ENCODE assay signal across 15 cellular contexts in the genomic region with DNA sequence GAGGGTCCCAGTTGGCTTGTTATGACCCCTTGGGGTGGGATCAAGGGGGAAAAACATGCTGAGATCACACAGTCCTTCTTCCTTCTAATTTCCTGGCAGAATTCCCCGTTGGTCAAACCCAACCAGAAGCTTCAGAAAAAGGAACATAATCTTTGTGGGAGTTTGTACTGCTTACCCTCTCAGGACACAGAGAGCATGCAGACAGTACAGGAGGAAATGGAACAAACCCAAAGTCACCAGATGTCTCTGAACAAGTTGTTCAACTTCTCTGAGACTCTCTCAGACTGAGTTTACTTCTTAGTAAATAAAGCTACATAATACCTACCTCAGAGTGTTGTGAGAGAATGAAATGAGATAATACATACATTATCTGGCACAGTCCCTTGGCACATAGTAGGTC.
DNase-seq lines count a peak whose midpoint lies in the region; ATAC-seq and TF ChIP-seq lines count a peak whose summit lies in the region.
"Had no signal": no experiment of that assay in that cellular context is flagged by ENCODE, and none has a peak within 500 bp of the region (broad histone marks: within the 10 kb centered on the region; RNA-seq: fewer than 3 reads in every experiment).

No MANE protein-coding gene starts in this region.

- DNase-seq in Right ventricle myocardium inferior (ENCODE audit: missing footprints) (no peak), left cardiac atrium (no peak), RWPE2 (ENCODE audit: low spot score) (no peak), neural progenitor cell (ENCODE audit: low spot score) (no peak), NCI-H1105 (lab: John Stamatoyannopoulos, UW) (no peak), NAMALWA (ENCODE audit: low spot score) (no peak), HT-29 (ENCODE audit: low spot score) (no peak)
- DNase-seq: AML-193; Caco-2; CD4-positive, CD25-positive, alpha-beta regulatory T cell; GM23248; H9 had no signal

- H3K79me2 ChIP-seq in neural progenitor cell (ENCODE audit: low read depth): no peaks in the 10 kb centered on the region

- H3K27me3 ChIP-seq in RWPE2 (ENCODE audit: insufficient read depth, poor library complexity, severe bottlenecking): peaks cover 22% of the 10 kb centered on the region
- H3K27me3 ChIP-seq in neural progenitor cell: no peaks in the 10 kb centered on the region

- no peak overlapping the region for H3K27ac Mint-ChIP-seq in neural progenitor cell
- H3K27ac Mint-ChIP-seq: CD4-positive, CD25-positive, alpha-beta regulatory T cell; H9 had no signal

- H3K36me3 Mint-ChIP-seq in neural progenitor cell: no peaks in the 10 kb centered on the region
- H3K36me3 Mint-ChIP-seq: CD4-positive, CD25-positive, alpha-beta regulatory T cell had no signal

- ATAC-seq in Right ventricle myocardium inferior: peak; percentile 88
- no peak for ATAC-seq in left cardiac atrium
- ATAC-seq in RWPE2 (ENCODE audit: low read depth): peak; percentile 9; the same call in 1 of the 3 replicates
- ATAC-seq: A549 had no signal

- H3K27me3 Mint-ChIP-seq in neural progenitor cell (ENCODE audit: insufficient read depth, low read depth): no peaks in the 10 kb centered on the region

- no peaks in the 10 kb centered on the region for H3K4me1 ChIP-seq in RWPE2 (ENCODE audit: insufficient read depth, poor library complexity, severe bottlenecking)
- no peaks in the 10 kb centered on the region for H3K4me1 ChIP-seq in neural progenitor cell
- H3K4me1 ChIP-seq: A549, Caco-2 had no signal

- intact Hi-C loops in Right ventricle myocardium inferior (cut with DNase I) (loop anchor here (5.0 kb wide), 1 partner anchor 39 kb away; no protein-coding TSS in a partner anchor), left cardiac atrium (cut with DNase I) (no loop called here)

- no peak overlapping the region for H3K4me3 ChIP-seq in RWPE2 (ENCODE audit: severe bottlenecking)
- H3K4me3 ChIP-seq in neural progenitor cell: no peak overlapping the region
- H3K4me3 ChIP-seq: A549, GM23248 had no signal

- H3K27ac ChIP-seq in C4-2B (peak overlapping the region; percentile 87), RWPE2 (ENCODE audit: poor library complexity, severe bottlenecking) (no peak overlapping the region), neural progenitor cell (no peak overlapping the region)
- H3K27ac ChIP-seq: 22Rv1, A549, GM23248 had no signal

- no peaks in the 10 kb centered on the region for H3K9me3 ChIP-seq in RWPE2 (ENCODE audit: severe bottlenecking)
- no peaks in the 10 kb centered on the region for H3K9me3 ChIP-seq in neural progenitor cell (ENCODE audit: low read depth)
- H3K9me3 ChIP-seq: A549, Caco-2 had no signal

- H3K4me3 Mint-ChIP-seq in neural progenitor cell: no peak overlapping the region
- H3K4me3 Mint-ChIP-seq: CD4-positive, CD25-positive, alpha-beta regulatory T cell; H9 had no signal

- TF ChIP-seq CTCF in C4-2B (conservative IDR thresholded peaks at IDR 0.05): no peak
- TF ChIP-seq CTCF in RWPE2 (IDR thresholded peaks at IDR 0.05; ENCODE audit: poor library complexity, severe bottlenecking): no peak
- TF ChIP-seq CTCF in neural progenitor cell (IDR thresholded peaks at IDR 0.05): no peak

- H3K4me2 ChIP-seq in neural progenitor cell: no peak overlapping the region
- H3K4me2 ChIP-seq: A549 had no signal

- H3K9ac ChIP-seq in neural progenitor cell: no peak overlapping the region
- H3K9ac ChIP-seq: GM23248 had no signal

- H4K20me1 ChIP-seq in neural progenitor cell (ENCODE audit: low read depth): no peaks in the 10 kb centered on the region

- peak overlapping the region; percentile 64 for H2AFZ ChIP-seq in neural progenitor cell (replicated peaks)
- H2AFZ ChIP-seq: GM23248 had no signal

- H3K36me3 ChIP-seq in RWPE2 (ENCODE audit: low read depth) (no peaks in the 10 kb centered on the region), neural progenitor cell (no peaks in the 10 kb centered on the region)

- no peaks in the 10 kb centered on the region for H3F3A ChIP-seq in neural progenitor cell (ENCODE audit: low read depth)

- H3K9me3 Mint-ChIP-seq in neural progenitor cell: no peaks in the 10 kb centered on the region
- H3K9me3 Mint-ChIP-seq: H9 had no signal

- no peaks in the 10 kb centered on the region for H3K4me1 Mint-ChIP-seq in neural progenitor cell
- H3K4me1 Mint-ChIP-seq: CD4-positive, CD25-positive, alpha-beta regulatory T cell had no signal

Comparison
In these comparisons a context has a peak if more than half of its experiments do, and no peak if none do; other contexts are left out.
1. ATAC-seq: peak in Right ventricle myocardium inferior (single experiment) and RWPE2 (single experiment); none in left cardiac atrium (0 of 2).